Comparison of ENCODE assay signal across 9 cellular contexts in genomic region chr7:135083005-135083404, GRCh38.
"Had no signal": no experiment of that assay in that cellular context is flagged by ENCODE, and none has a peak within 500 bp of the region (broad histone marks: within the 10 kb centered on the region; RNA-seq: fewer than 3 reads in every experiment).

No MANE protein-coding gene starts in this region.

- H3K9ac ChIP-seq: KMS-11 had no signal

- H3K4me3 Mint-ChIP-seq: IgD-negative memory B cell had no signal

- H3K27ac ChIP-seq: HL-60, KMS-11 had no signal

- ATAC-seq: HepG2, K562 had no signal

- FAIRE-seq: HepG2, HTR-8/SVneo, K562 had no signal

- H3K4me3 ChIP-seq: K562 had no signal

- H3K27me3 Mint-ChIP-seq: IgD-negative memory B cell had no signal

- H3K27ac Mint-ChIP-seq: IgD-negative memory B cell had no signal

- H3K4me2 ChIP-seq: KMS-11 had no signal

- DNase-seq: IMR-90, KBM-7, KG1 had no signal
